ENCODE assay signal across 2 cellular contexts in the genomic region with DNA sequence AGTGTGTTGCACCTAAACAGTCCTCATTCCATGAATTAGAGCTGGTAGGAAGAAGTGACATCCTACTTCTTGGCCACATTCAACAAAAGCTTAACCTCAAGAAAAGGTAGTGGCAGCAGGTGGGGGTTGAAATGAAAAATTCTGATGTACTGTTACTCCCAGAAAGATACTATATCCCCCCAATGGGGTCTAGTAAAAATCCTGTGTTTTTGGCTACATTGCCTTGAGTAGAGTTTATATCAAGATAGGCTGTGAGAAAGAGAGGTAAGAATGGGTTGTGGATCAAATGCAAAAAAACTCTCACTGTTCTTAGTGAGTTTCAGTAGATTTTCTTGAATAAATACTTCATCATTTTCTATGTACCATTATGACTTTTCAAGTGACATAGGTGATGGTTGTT.
DNase-seq lines count a peak whose midpoint lies in the region; ATAC-seq, FAIRE-seq and TF ChIP-seq lines count a peak whose summit lies in the region.
"Not testable (repeated sequence)": the region's sequence is repeated elsewhere in the genome, so short reads cannot be mapped to it uniquely, and the experiment has no call there.

No MANE protein-coding gene starts in this region.

- H3K4me1 ChIP-seq in HEK293 (ENCODE audit: control insufficient read depth, insufficient read depth, low read length); K562 (replicated peaks in 1 of 2; ENCODE audit: control insufficient read depth in 2 of 2, insufficient read depth in 2 of 2, low read length in 2 of 2): not testable (repeated sequence)

- not testable (repeated sequence) for TF ChIP-seq POLR2A in K562 (conservative IDR thresholded peaks at IDR 0.05)

- H4K20me1 ChIP-seq in K562 (replicated peaks; ENCODE audit: control insufficient read depth, insufficient read depth, low read length) = not testable (repeated sequence)

- H3K27me3 ChIP-seq in K562 (ENCODE audit: control insufficient read depth in 2 of 2, insufficient read depth in 2 of 2, low read length in 2 of 2) = not testable (repeated sequence)

- CTCF ChIA-PET in HEK293 (lab: Yijun Ruan, JAX); K562 (lab: Yijun Ruan, JAX; ENCODE audit: low intra/inter-chr PET ratio): not testable (repeated sequence)

- H3K4me2 ChIP-seq in K562 (ENCODE audit: insufficient read depth, low read length) = not testable (repeated sequence)

- FAIRE-seq in K562 (lab: Jason Lieb, UNC) = not testable (repeated sequence)

- not testable (repeated sequence) for H2AFZ ChIP-seq in K562 (ENCODE audit: low read depth, low read length)

- not testable (repeated sequence) for TF ChIP-seq EP300 in K562 (IDR thresholded peaks at IDR 0.05; ENCODE audit: low read length)

- H3K4me3 ChIP-seq in HEK293 (ENCODE audit: low read depth, low read length); K562: not testable (repeated sequence)

- not testable (repeated sequence) for H3K36me3 ChIP-seq in HEK293 (ENCODE audit: control insufficient read depth in 2 of 2, insufficient read depth in 1 of 2, low read length in 2 of 2); K562 (ENCODE audit: control insufficient read depth, insufficient read depth, low read length)

- DNase-seq in K562 (ENCODE audit: extremely low read depth in 1 of 4, low spot score in 3 of 4) = not testable (repeated sequence)

- not testable (repeated sequence) for H3K9ac ChIP-seq in K562 (ENCODE audit: insufficient read depth in 1 of 2, low read depth in 2 of 2, low read length in 2 of 2)

- POLR2A ChIA-PET in HEK293 (lab: Yijun Ruan, JAX); K562 (lab: Yijun Ruan, JAX): not testable (repeated sequence)

- intact Hi-C loops in K562 (cut with micrococcal nuclease) = not testable (repeated sequence)

- not testable (repeated sequence) for BruUV-seq in K562 (replicated peaks; lab: Mats Ljungman, UMichigan)

- TF ChIP-seq RAD21 in K562 (CRISPR knock-in tag; conservative IDR thresholded peaks at IDR 0.05 in 1 of 2, IDR thresholded peaks at IDR 0.05 in 1 of 2) = not testable (repeated sequence)

- H3K9me1 ChIP-seq in K562 (ENCODE audit: control insufficient read depth, insufficient read depth, low read length) = not testable (repeated sequence)

- not testable (repeated sequence) for H3K9me3 ChIP-seq in HEK293 (ENCODE audit: control insufficient read depth, insufficient read depth, low read depth, low read length); K562 (replicated peaks; ENCODE audit: control insufficient read depth, insufficient read depth, low read depth, low read length)

- not testable (repeated sequence) for H3K27ac ChIP-seq in HEK293 (ENCODE audit: extremely low read depth, low read depth, low read length); K562 (ENCODE audit: extremely low read depth, low read depth, low read length)

- in situ Hi-C loops in K562 (cut with MboI) = loop anchor here (25.0 kb wide), 2 partner anchors 687 to 1237 kb away; no protein-coding TSS in a partner anchor

- peaks cover 93% of the 10 kb centered on the region for H3K79me2 ChIP-seq in K562 (ENCODE audit: control insufficient read depth, insufficient read depth, low read length)

- not testable (repeated sequence) for ATAC-seq in K562

- TF ChIP-seq CTCF in HEK293 (tag by site-specific recombination; IDR thresholded peaks at IDR 0.05); K562 (IDR thresholded peaks at IDR 0.05 in 2 of 3, conservative IDR thresholded peaks at IDR 0.05 in 1 of 3; ENCODE audit: insufficient read depth in 2 of 3, low read depth in 1 of 3, low read length in 3 of 3): not testable (repeated sequence)

TF ChIP-seq in HEK293, 187 proteins besides CTCF, POLR2A, EP300 and RAD21:
- TF ChIP-seq ZNF677 (tag by site-specific recombination; IDR thresholded peaks at IDR 0.05) = peak; percentile 65; the same call in 1 of the 2 replicates

TF ChIP-seq in K562, 482 proteins besides CTCF, POLR2A, EP300 and RAD21:
- TF ChIP-seq POLR2AphosphoS5 (IDR thresholded peaks at IDR 0.05; ENCODE audit: control insufficient read depth, insufficient read depth, low read depth, low read length) = peak; percentile 38; the same call in 1 of the 2 replicates
- TF ChIP-seq CHCHD3 (CRISPR knock-in tag; IDR thresholded peaks at IDR 0.05) = peak; percentile 67; the same call in 1 of the 2 replicates
- TF ChIP-seq, protein P1, sequence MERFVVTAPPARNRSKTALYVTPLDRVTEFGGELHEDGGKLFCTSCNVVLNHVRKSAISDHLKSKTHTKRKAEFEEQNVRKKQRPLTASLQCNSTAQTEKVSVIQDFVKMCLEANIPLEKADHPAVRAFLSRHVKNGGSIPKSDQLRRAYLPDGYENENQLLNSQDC (CRISPR knock-in tag; IDR thresholded peaks at IDR 0.05) = peak; percentile 61; the same call in 1 of the 2 replicates
